Comparison of ENCODE assay signal across 24 cellular contexts in genomic region chr9:123657099-123657498, GRCh38.
"Had no signal": no experiment of that assay in that cellular context is flagged by ENCODE, and none has a peak within 500 bp of the region (broad histone marks: within the 10 kb centered on the region; RNA-seq: fewer than 3 reads in every experiment).

No MANE protein-coding gene starts in this region.

- H3K36me3 ChIP-seq: brain microvascular endothelial cell had no signal

- H3K9me3 Mint-ChIP-seq: activated T-helper 17 cell treated with anti-CD3 and anti-CD28 coated beads, Interleukin-2, amount 50 U/mL, for 72 hours had no signal

- H3K4me1 Mint-ChIP-seq: activated CD4-positive, alpha-beta T cell treated with anti-CD3 and anti-CD28 coated beads for 36 hours; activated T-helper 17 cell treated with anti-CD3 and anti-CD28 coated beads, Interleukin-2, amount 50 U/mL, for 72 hours; natural killer cell had no signal

- H3K4me1 ChIP-seq: ascending aorta, left lung, vagina had no signal

- H3K27ac Mint-ChIP-seq: activated B cell treated with CpG ODN at 0.5 μM for 24 hours; activated CD4-positive, alpha-beta T cell treated with anti-CD3 and anti-CD28 coated beads for 36 hours; activated naive CD4-positive, alpha-beta T cell treated with anti-CD3 and anti-CD28 coated beads, Interleukin-2, amount 50 U/mL, for 72 hours; activated T-cell treated with anti-CD3 and anti-CD28 coated beads, Interleukin-2, amount 50 U/mL, for 24 hours; activated T-helper 17 cell treated with anti-CD3 and anti-CD28 coated beads, Interleukin-2, amount 50 U/mL, for 72 hours; dendritic cell treated with granulocyte-macrophage colony-stimulating factor and Interleukin-4, amounts not matched to agents 40 ng/mL and 50 ng/mL, for 4 days; natural killer cell; progenitor cell of endocrine pancreas; type B pancreatic cell had no signal

- DNase-seq: activated B cell treated with CpG ODN at 0.5 μM for 24 hours; activated CD4-positive, alpha-beta T cell treated with anti-CD3 and anti-CD28 coated beads for 36 hours; activated CD4-positive, alpha-beta T cell treated with anti-CD3 and anti-CD28 coated beads, Interleukin-2, amount 50 U/mL, for 4 hours; activated CD8-positive, alpha-beta memory T cell treated with anti-CD3 and anti-CD28 coated beads for 24 hours; activated CD8-positive, alpha-beta memory T cell treated with anti-CD3 and anti-CD28 coated beads, Interleukin-2, amount 50 U/mL, for 4 hours; activated T-cell treated with anti-CD3 and anti-CD28 coated beads, Interleukin-2, amount 50 U/mL, for 24 hours; brain microvascular endothelial cell; caudate nucleus; effector CD4-positive, alpha-beta T cell; erythroblast; left lung; midbrain; natural killer cell; stimulated activated CD4-positive, alpha-beta T cell treated with anti-CD3 and anti-CD28 coated beads, Interleukin-2, amount 100 ng/mL, for 48 hours; stimulated activated CD8-positive, alpha-beta memory T cell treated with anti-CD3 and anti-CD28 coated beads, Interleukin-4, amount 100 ng/mL, for 48 hours; stimulated activated naive CD4-positive, alpha-beta T cell; testis had no signal

- H3K4me3 ChIP-seq: ascending aorta, left lung, testis, vagina had no signal

- H3K9me3 ChIP-seq: ascending aorta, testis, vagina had no signal

- H3K4me3 Mint-ChIP-seq: activated B cell treated with CpG ODN at 0.5 μM for 24 hours; activated CD4-positive, alpha-beta T cell treated with anti-CD3 and anti-CD28 coated beads for 36 hours; activated T-cell treated with anti-CD3 and anti-CD28 coated beads, Interleukin-2, amount 50 U/mL, for 24 hours; activated T-helper 17 cell treated with anti-CD3 and anti-CD28 coated beads, Interleukin-2, amount 50 U/mL, for 72 hours; dendritic cell treated with granulocyte-macrophage colony-stimulating factor and Interleukin-4, amounts not matched to agents 40 ng/mL and 50 ng/mL, for 4 days; natural killer cell; type B pancreatic cell had no signal

- H3K27me3 Mint-ChIP-seq: activated B cell treated with CpG ODN at 0.5 μM for 24 hours; activated CD4-positive, alpha-beta T cell treated with anti-CD3 and anti-CD28 coated beads for 36 hours; activated T-cell treated with anti-CD3 and anti-CD28 coated beads, Interleukin-2, amount 50 U/mL, for 24 hours; activated T-helper 17 cell treated with anti-CD3 and anti-CD28 coated beads, Interleukin-2, amount 50 U/mL, for 72 hours; dendritic cell treated with granulocyte-macrophage colony-stimulating factor and Interleukin-4, amounts not matched to agents 40 ng/mL and 50 ng/mL, for 4 days had no signal

- ATAC-seq: activated CD4-positive, alpha-beta T cell treated with anti-CD3 and anti-CD28 coated beads for 36 hours; activated naive CD4-positive, alpha-beta T cell treated with anti-CD3 and anti-CD28 coated beads, Interleukin-2, amount 50 U/mL, for 72 hours; activated T-helper 17 cell treated with anti-CD3 and anti-CD28 coated beads, Interleukin-2, amount 50 U/mL, for 72 hours; natural killer cell had no signal

- H3K27ac ChIP-seq: ascending aorta, brain microvascular endothelial cell, left lung, testis, vagina had no signal

- H3K27me3 ChIP-seq: ascending aorta, brain microvascular endothelial cell, left lung, testis, vagina had no signal
